Comparison of ENCODE assay signal across 8 cellular contexts in genomic region chr10:123144697-123145541, GRCh38. TPM values are rescaled to one million over a fixed set of nuclear protein-coding genes. Genes with fewer than 3 reads are reported as not detected.
DNase-seq lines count a peak whose midpoint lies in the region; ATAC-seq and TF ChIP-seq lines count a peak whose summit lies in the region.

No MANE protein-coding gene starts in this region.

- 10% methylated on average over 25 to 29 of the region's 29 CpGs for WGBS in GM23248 (ENCODE audit: low coverage in 1 of 2, low lambda C conversion rate in 2 of 2, missing lambda C conversion rate in 2 of 2), 2 experiments

- H3K36me3 Mint-ChIP-seq in CD8-positive, alpha-beta T cell = no peaks in the 10 kb centered on the region

- no peaks in the 10 kb centered on the region for H3K79me2 ChIP-seq in GM23248 (ENCODE audit: insufficient read depth)

- H3K9me3 Mint-ChIP-seq in CD8-positive, alpha-beta T cell = no peaks in the 10 kb centered on the region

- DNase-seq in CD8-positive, alpha-beta T cell = no peak
- peak; percentile 21 for DNase-seq in GM23248
- peak; percentile 61 for DNase-seq in activated CD8-positive, alpha-beta memory T cell treated with anti-CD3 and anti-CD28 coated beads, Interleukin-2, amount 50 U/mL, for 48 hours
- DNase-seq in left kidney (ENCODE audit: low read depth, low spot score) = peak; percentile 39
- no peak for DNase-seq in GOT3 (lab: John Stamatoyannopoulos, UW)
- no peak for DNase-seq in stimulated activated CD8-positive, alpha-beta memory T cell treated with anti-CD3 and anti-CD28 coated beads, Interleukin-4, amount 100 ng/mL, for 48 hours
- DNase-seq in NCI-H524 (lab: John Stamatoyannopoulos, UW) = no peak

- no peak overlapping the region for H3K27ac ChIP-seq in CD8-positive, alpha-beta T cell (ENCODE audit: low read depth, low read length)
- H3K27ac ChIP-seq in GM23248 = no peak overlapping the region

- H3K4me3 ChIP-seq in CD8-positive, alpha-beta T cell (ENCODE audit: low read depth, low read length) = no peak overlapping the region
- H3K4me3 ChIP-seq in GM23248 = no peak overlapping the region

- no peak overlapping the region for H3K27ac Mint-ChIP-seq in CD8-positive, alpha-beta T cell

- CTCF ChIA-PET in CD8-positive, alpha-beta T cell (lab: Charles Lee) = interaction anchor here (0.7 kb wide), 1 partner anchor 12 kb away, joined by 4 read pairs; no protein-coding TSS in a partner anchor

- POLR2A ChIA-PET in CD8-positive, alpha-beta T cell (lab: Charles Lee) = interaction anchor here (0.9 kb wide), 1 partner anchor 16 kb away, joined by 3 read pairs; no protein-coding TSS in a partner anchor

- in situ Hi-C loops in GM23248 (cut with MboI) = loop anchor here (25.0 kb wide), 1 partner anchor 817 kb away; no protein-coding TSS in a partner anchor

- no peaks in the 10 kb centered on the region for H4K20me1 ChIP-seq in GM23248 (ENCODE audit: insufficient read depth)

- peak overlapping the region; percentile 17 for H3K4me3 Mint-ChIP-seq in CD8-positive, alpha-beta T cell

- H3K4me2 ChIP-seq in GM23248 (ENCODE audit: unreplicated experiment) = no peak overlapping the region

- H3K9ac ChIP-seq in GM23248 = no peak overlapping the region

- no peaks in the 10 kb centered on the region for H3K9me3 ChIP-seq in CD8-positive, alpha-beta T cell (ENCODE audit: low read length)
- no peaks in the 10 kb centered on the region for H3K9me3 ChIP-seq in GM23248 (ENCODE audit: low read depth)

- no peaks in the 10 kb centered on the region for H3K36me3 ChIP-seq in CD8-positive, alpha-beta T cell (ENCODE audit: insufficient read depth, low read length)
- no peaks in the 10 kb centered on the region for H3K36me3 ChIP-seq in GM23248 (ENCODE audit: low read depth)

- peaks cover 63% of the 10 kb centered on the region for H3K4me1 Mint-ChIP-seq in CD8-positive, alpha-beta T cell (ENCODE audit: low read depth)

- no peak for ATAC-seq in CD8-positive, alpha-beta T cell
- ATAC-seq in GM18907 (IDR thresholded peaks at IDR 0.05; ENCODE audit: unreplicated experiment) = no peak

- H3K9me2 ChIP-seq in GM23248 (ENCODE audit: insufficient read depth) = no peaks in the 10 kb centered on the region

- H3K27me3 Mint-ChIP-seq in CD8-positive, alpha-beta T cell (ENCODE audit: low read depth) = peaks cover 72% of the 10 kb centered on the region

- intact Hi-C loops in CD8-positive, alpha-beta T cell (cut with DNase I, micrococcal nuclease) = no loop called here

- peaks cover 75% of the 10 kb centered on the region for H3K4me1 ChIP-seq in CD8-positive, alpha-beta T cell (ENCODE audit: insufficient read depth, low read length)
- no peaks in the 10 kb centered on the region for H3K4me1 ChIP-seq in GM23248 (ENCODE audit: insufficient read depth)

- no peak overlapping the region for H2AFZ ChIP-seq in GM23248

- no peak for TF ChIP-seq CTCF in CD8-positive, alpha-beta T cell (IDR thresholded peaks at IDR 0.05)

- H3K27me3 ChIP-seq in CD8-positive, alpha-beta T cell (ENCODE audit: insufficient read depth, low read length) = peaks cover 78% of the 10 kb centered on the region
- peaks cover 100% of the 10 kb centered on the region for H3K27me3 ChIP-seq in GM23248 (replicated peaks; ENCODE audit: insufficient read depth)

- H3F3A ChIP-seq in GM23248 (ENCODE audit: insufficient read depth) = no peaks in the 10 kb centered on the region

RNA-seq across cellular contexts. Expression of gene HMX2, which starts 3.0 kb away (rescaled TPM):
- not detected for total RNA-seq in CD8-positive, alpha-beta T cell
- total RNA-seq in GM23248 (2014; rRNA removed; shearing (Covaris generic)) = not detected in 2 replicates
- polyA plus RNA-seq in GM23248 (2016; fragmentation: Nextera tagmentation; extraction: Ambion mirVana) = not detected in 2 replicates

RNA-seq across cellular contexts. Expression of gene HMX3, which starts 9.1 kb away (rescaled TPM):
- under 1 TPM; 0.35 to 0.47 TPM for total RNA-seq in CD8-positive, alpha-beta T cell
- total RNA-seq in GM23248 (2014; rRNA removed; shearing (Covaris generic)) = not detected in 2 replicates
- not detected in 2 replicates for polyA plus RNA-seq in GM23248 (2016; fragmentation: Nextera tagmentation; extraction: Ambion mirVana)

RNA-seq across cellular contexts. Expression of gene BUB3, which starts 9.3 kb away (rescaled TPM):
- 100 to 1,000 TPM; 166 to 167 TPM for total RNA-seq in CD8-positive, alpha-beta T cell
- total RNA-seq in GM23248 (2014; rRNA removed; shearing (Covaris generic)) = 163 and 170 TPM in 2 replicates
- 154 and 158 TPM in 2 replicates for polyA plus RNA-seq in GM23248 (2016; fragmentation: Nextera tagmentation; extraction: Ambion mirVana)

Comparison
In these comparisons a context has a peak if more than half of its experiments do, and no peak if none do; other contexts are left out.
1. DNase-seq: peak in GM23248 (single experiment), activated CD8-positive, alpha-beta memory T cell treated with anti-CD3 and anti-CD28 coated beads, Interleukin-2, amount 50 U/mL, for 48 hours (single experiment) and left kidney (single experiment); none in CD8-positive, alpha-beta T cell (0 of 7), GOT3 (single experiment), stimulated activated CD8-positive, alpha-beta memory T cell treated with anti-CD3 and anti-CD28 coated beads, Interleukin-4, amount 100 ng/mL, for 48 hours (single experiment) and NCI-H524 (0 of 2).